In the genomic region with DNA sequence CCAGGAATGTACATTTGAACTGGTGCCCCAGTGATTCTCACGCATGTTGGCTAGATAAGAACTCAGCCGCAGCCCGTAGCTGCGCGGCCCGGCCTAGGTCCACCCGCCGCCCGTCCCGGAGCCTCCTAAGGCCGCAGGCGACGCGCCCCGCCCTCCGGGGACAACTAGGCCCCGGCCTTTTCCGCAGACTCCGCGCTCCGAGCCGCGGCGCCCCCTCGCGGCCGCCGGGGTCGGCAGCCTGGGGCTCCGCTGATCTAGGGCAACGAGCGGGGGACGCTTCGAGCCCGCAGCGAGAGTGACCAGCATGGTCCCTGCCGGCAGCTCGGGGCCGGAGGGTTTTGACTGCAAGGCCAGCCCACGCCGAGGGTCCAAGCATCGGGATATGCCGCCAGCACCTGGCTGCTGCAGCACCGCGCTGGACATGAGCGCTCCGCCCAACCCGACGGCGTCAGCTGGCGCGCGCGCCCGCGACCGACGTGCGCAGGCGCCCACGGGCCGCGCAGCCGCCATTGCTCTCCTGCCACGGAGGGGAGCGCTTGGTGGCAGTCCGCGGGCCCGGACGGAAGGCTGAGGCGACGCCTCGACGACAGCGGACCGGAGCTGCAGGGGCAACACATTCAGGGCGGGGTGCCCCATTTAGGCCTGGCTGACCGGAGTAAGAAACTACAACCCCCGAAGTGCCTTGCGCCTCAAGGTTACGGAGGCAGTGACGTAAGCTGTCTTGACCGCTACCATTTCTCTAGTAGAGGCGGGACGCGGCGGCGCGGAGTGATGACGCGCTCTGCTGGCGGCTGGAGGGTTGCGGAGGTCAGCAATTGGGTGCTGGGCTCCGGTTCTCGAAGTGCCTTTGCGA, we compare ENCODE assay signal across 8 cellular contexts. TPM values are rescaled to one million over a fixed set of nuclear protein-coding genes. Genes with fewer than 3 reads are reported as not detected.
DNase-seq lines count a peak whose midpoint lies in the region; ATAC-seq lines count a peak whose summit lies in the region.

A gene with protein sequence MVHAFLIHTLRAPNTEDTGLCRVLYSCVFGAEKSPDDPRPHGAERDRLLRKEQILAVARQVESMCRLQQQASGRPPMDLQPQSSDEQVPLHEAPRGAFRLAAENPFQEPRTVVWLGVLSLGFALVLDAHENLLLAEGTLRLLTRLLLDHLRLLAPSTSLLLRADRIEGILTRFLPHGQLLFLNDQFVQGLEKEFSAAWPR (plus strand): TSS at position 500 of the 853 bp plus-strand sequence. CDS start 1,571 bp downstream, outside the sequence.

- peak within 1 kb of the TSS; percentile 93 to 98 (median 97) for H3K4me3 Mint-ChIP-seq in IgD-negative memory B cell

- H3K27ac Mint-ChIP-seq in IgD-negative memory B cell: peak within 1 kb of the TSS; percentile 98 to 99 (median 98)

- no peaks in the 10 kb centered on the region for H3K9me3 Mint-ChIP-seq in IgD-negative memory B cell

- peaks cover 9 to 14% (median 12%) of the 10 kb centered on the region in 3 donors for H3K4me1 Mint-ChIP-seq in IgD-negative memory B cell

- ATAC-seq in GM21529 (IDR thresholded peaks at IDR 0.05; ENCODE audit: unreplicated experiment): peak; percentile 78

- H3K36me3 Mint-ChIP-seq in IgD-negative memory B cell: no peaks in the 10 kb centered on the region

- H3K27ac ChIP-seq in epithelial cell of prostate: peak within 1 kb of the TSS; percentile 91

- peak; percentile 94 for DNase-seq in DMS153 treated with DMSO at 0.1 percent for 48 hours (lab: John Stamatoyannopoulos, UW; ENCODE audit: unreplicated experiment)
- peak; percentile 98 for DNase-seq in OCI-M1 (lab: John Stamatoyannopoulos, UW)
- DNase-seq in activated T-cell treated with anti-CD3 and anti-CD28 coated beads for 24 hours (ENCODE audit: low read depth): peak; percentile 86
- DNase-seq in epithelial cell of prostate (ENCODE audit: low read depth, low spot score): peak; percentile 80
- peak; percentile 98 for DNase-seq in mucosa of gallbladder (ENCODE audit: low spot score)
- peak; percentile 97 for DNase-seq in stimulated activated CD8-positive, alpha-beta memory T cell treated with anti-CD3 and anti-CD28 coated beads, Interleukin-4, amount 100 ng/mL, for 48 hours

- no peaks in the 10 kb centered on the region for H3K27me3 Mint-ChIP-seq in IgD-negative memory B cell

RNA-seq across cellular contexts. Expression of the gene that starts here (rescaled TPM):
- polyA plus RNA-seq in IgD-negative memory B cell: 12.8 TPM
- total RNA-seq in mucosa of gallbladder: 16.2 TPM

Comparison
In these comparisons a context has a peak if more than half of its experiments do, and no peak if none do; other contexts are left out.
1. Peak in every context shown above with its lines: DNase-seq, ATAC-seq and H3K27ac ChIP-seq.